ENCODE assay signal across 15 cellular contexts in genomic region chr18:51941999-51942398, GRCh38.
"Had no signal": no experiment of that assay in that cellular context is flagged by ENCODE, and none has a peak within 500 bp of the region (broad histone marks: within the 10 kb centered on the region; RNA-seq: fewer than 3 reads in every experiment).

No MANE protein-coding gene starts in this region.

- H3K27me3 Mint-ChIP-seq: activated naive CD8-positive, alpha-beta T cell treated with anti-CD3 and anti-CD28 coated beads for 36 hours; naive thymus-derived CD8-positive, alpha-beta T cell; progenitor cell of endocrine pancreas; stimulated activated naive CD8-positive, alpha-beta T cell treated with anti-CD3 and anti-CD28 coated beads, Interleukin-15, amount 100 ng/mL, for 72 hours had no signal

- H3K9me3 Mint-ChIP-seq: stimulated activated naive CD8-positive, alpha-beta T cell treated with anti-CD3 and anti-CD28 coated beads, Interleukin-15, amount 100 ng/mL, for 72 hours had no signal

- H3K27ac Mint-ChIP-seq: activated naive CD8-positive, alpha-beta T cell treated with anti-CD3 and anti-CD28 coated beads for 36 hours; naive thymus-derived CD8-positive, alpha-beta T cell; neural progenitor cell; progenitor cell of endocrine pancreas; stimulated activated naive CD8-positive, alpha-beta T cell treated with anti-CD3 and anti-CD28 coated beads, Interleukin-15, amount 100 ng/mL, for 72 hours; WTC11 had no signal

- DNase-seq: activated naive CD8-positive, alpha-beta T cell treated with anti-CD3 and anti-CD28 coated beads for 36 hours; activated T-cell treated with anti-CD3 and anti-CD28 coated beads, Interleukin-2, amount 50 U/mL, for 1 hour; central memory CD4-positive, alpha-beta T cell; dermis blood vessel endothelial cell; effector CD8-positive, alpha-beta T cell; glutamatergic neuron; kidney glomerular epithelial cell; left ventricle myocardium inferior; naive thymus-derived CD8-positive, alpha-beta T cell; spleen; stimulated activated naive CD8-positive, alpha-beta T cell treated with anti-CD3 and anti-CD28 coated beads, Interleukin-15, amount 100 ng/mL, for 72 hours; T1000 had no signal

- H3K4me3 Mint-ChIP-seq: activated naive CD8-positive, alpha-beta T cell treated with anti-CD3 and anti-CD28 coated beads for 36 hours; naive thymus-derived CD8-positive, alpha-beta T cell; neural progenitor cell; stimulated activated naive CD8-positive, alpha-beta T cell treated with anti-CD3 and anti-CD28 coated beads, Interleukin-15, amount 100 ng/mL, for 72 hours; WTC11 had no signal

- H3K36me3 Mint-ChIP-seq: activated naive CD8-positive, alpha-beta T cell treated with anti-CD3 and anti-CD28 coated beads for 36 hours; naive thymus-derived CD8-positive, alpha-beta T cell; neural progenitor cell; WTC11 had no signal

- H3K4me1 Mint-ChIP-seq: activated naive CD8-positive, alpha-beta T cell treated with anti-CD3 and anti-CD28 coated beads for 36 hours; naive thymus-derived CD8-positive, alpha-beta T cell; neural progenitor cell; stimulated activated naive CD8-positive, alpha-beta T cell treated with anti-CD3 and anti-CD28 coated beads, Interleukin-15, amount 100 ng/mL, for 72 hours had no signal

- ATAC-seq: naive thymus-derived CD8-positive, alpha-beta T cell; stimulated activated naive CD8-positive, alpha-beta T cell treated with anti-CD3 and anti-CD28 coated beads, Interleukin-15, amount 100 ng/mL, for 72 hours; WTC11 had no signal
